30 cellular contexts compared by ENCODE assay signal in genomic region chr12:39124768-39125167, GRCh38.
"Had no signal": no experiment of that assay in that cellular context is flagged by ENCODE, and none has a peak within 500 bp of the region (broad histone marks: within the 10 kb centered on the region; RNA-seq: fewer than 3 reads in every experiment).

No MANE protein-coding gene starts in this region.

- H3K27me3 ChIP-seq: adrenal gland, body of pancreas, colonic mucosa, esophagus muscularis mucosa, foreskin keratinocyte, gastrocnemius medialis had no signal

- H3K4me1 ChIP-seq: body of pancreas, colonic mucosa, esophagus muscularis mucosa, gastrocnemius medialis, heart right ventricle had no signal

- H3K36me3 ChIP-seq: adrenal gland, colonic mucosa, esophagus muscularis mucosa, gastrocnemius medialis, heart right ventricle had no signal

- H3K36me3 Mint-ChIP-seq: activated naive CD4-positive, alpha-beta T cell treated with anti-CD3 and anti-CD28 coated beads, Interleukin-2, amount 50 U/mL, for 24 hours; activated naive CD8-positive, alpha-beta T cell treated with anti-CD3 and anti-CD28 coated beads for 36 hours had no signal

- ATAC-seq: activated CD4-positive, CD25-positive, alpha-beta regulatory T cell treated with anti-CD3 and anti-CD28 coated beads, Interleukin-2, amount 50 U/mL, for 24 hours; activated CD8-positive, alpha-beta T cell treated with anti-CD3 and anti-CD28 coated beads for 36 hours; activated naive CD8-positive, alpha-beta T cell treated with anti-CD3 and anti-CD28 coated beads, Interleukin-2, amount 50 U/mL, for 24 hours; body of pancreas; foreskin keratinocyte; gastrocnemius medialis; heart right ventricle had no signal

- H3K9me3 Mint-ChIP-seq: activated B cell treated with CpG ODN at 0.5 μM for 24 hours; activated naive CD4-positive, alpha-beta T cell treated with anti-CD3 and anti-CD28 coated beads, Interleukin-2, amount 50 U/mL, for 24 hours; activated T-helper 1 cell treated with anti-CD3 and anti-CD28 coated beads, Interleukin-12 subunit alpha, Interleukin-12 subunit beta, Interleukin-2, Interleukin-4 antibody, amounts not matched to agents 30 ng/mL and 10 ng/mL and 1 ng/mL, durations not matched to agents 14 hours and 24 hours and 36 hours; activated T-helper 2 cell treated with anti-CD3 and anti-CD28 coated beads, Interferon-gamma antibody, Interleukin-2, Interleukin-4, amounts not matched to agents 10 μg/mL and 5 μg/mL and 100 μg/mL, durations not matched to agents 14 hours and 24 hours and 36 hours; T-helper 1 cell treated with Interleukin-12 subunit alpha and Interleukin-12 subunit beta and Interleukin-4 antibody, amounts not matched to agents 30 μg/mL and 1 μg/mL, for 36 hours had no signal

- H3K4me1 Mint-ChIP-seq: activated B cell treated with CpG ODN at 0.5 μM for 24 hours; activated naive CD4-positive, alpha-beta T cell treated with anti-CD3 and anti-CD28 coated beads, Interleukin-2, amount 50 U/mL, for 24 hours; activated naive CD8-positive, alpha-beta T cell treated with anti-CD3 and anti-CD28 coated beads for 36 hours; activated naive CD8-positive, alpha-beta T cell treated with anti-CD3 and anti-CD28 coated beads, Interleukin-2, amount 50 U/mL, for 24 hours had no signal

- H3K4me3 ChIP-seq: adrenal gland, body of pancreas, colonic mucosa, esophagus muscularis mucosa, gastrocnemius medialis, heart right ventricle had no signal

- H3K27ac Mint-ChIP-seq: activated B cell treated with CpG ODN at 0.5 μM for 24 hours; activated CD8-positive, alpha-beta T cell treated with anti-CD3 and anti-CD28 coated beads for 36 hours; activated naive CD4-positive, alpha-beta T cell treated with anti-CD3 and anti-CD28 coated beads for 36 hours; activated naive CD4-positive, alpha-beta T cell treated with anti-CD3 and anti-CD28 coated beads, Interleukin-2, amount 50 U/mL, for 24 hours; activated naive CD8-positive, alpha-beta T cell treated with anti-CD3 and anti-CD28 coated beads for 36 hours; activated naive CD8-positive, alpha-beta T cell treated with anti-CD3 and anti-CD28 coated beads, Interleukin-2, amount 50 U/mL, for 24 hours; activated T-helper 1 cell treated with anti-CD3 and anti-CD28 coated beads, Interleukin-12 subunit alpha, Interleukin-12 subunit beta, Interleukin-2, Interleukin-4 antibody, amounts not matched to agents 30 ng/mL and 10 ng/mL and 1 ng/mL, durations not matched to agents 14 hours and 24 hours and 36 hours; activated T-helper 2 cell treated with anti-CD3 and anti-CD28 coated beads, Interferon-gamma antibody, Interleukin-2, Interleukin-4, amounts not matched to agents 10 μg/mL and 5 μg/mL and 100 μg/mL, durations not matched to agents 14 hours and 24 hours and 36 hours; T-helper 1 cell treated with Interleukin-12 subunit alpha and Interleukin-12 subunit beta and Interleukin-4 antibody, amounts not matched to agents 30 μg/mL and 1 μg/mL, for 36 hours had no signal

- DNase-seq: activated B cell treated with CpG ODN at 0.5 μM for 24 hours; activated CD4-positive, alpha-beta T cell treated with anti-CD3 and anti-CD28 coated beads for 48 hours; activated CD4-positive, alpha-beta T cell treated with anti-CD3 and anti-CD28 coated beads, Interleukin-2, amount 50 U/mL, for 1 hour; activated CD4-positive, alpha-beta T cell treated with anti-CD3 and anti-CD28 coated beads, Interleukin-2, amount 50 U/mL, for 48 hours; activated CD8-positive, alpha-beta memory T cell treated with anti-CD3 and anti-CD28 coated beads for 24 hours; activated CD8-positive, alpha-beta T cell treated with anti-CD3 and anti-CD28 coated beads for 36 hours; activated effector memory CD4-positive, alpha-beta T cell treated with anti-CD3 and anti-CD28 coated beads, Interleukin-2, amount 50 U/mL, for 16 hours; activated naive CD4-positive, alpha-beta T cell treated with anti-CD3 and anti-CD28 coated beads for 36 hours; activated naive CD8-positive, alpha-beta T cell treated with anti-CD3 and anti-CD28 coated beads for 36 hours; activated naive CD8-positive, alpha-beta T cell treated with anti-CD3 and anti-CD28 coated beads, Interleukin-2, amount 50 U/mL, for 24 hours; activated T-cell treated with anti-CD3 and anti-CD28 coated beads, Interleukin-2, amount 50 U/mL, for 48 hours; adrenal gland; amygdala; aorta; body of pancreas; central memory CD4-positive, alpha-beta T cell; cerebellar nuclear complex; colonic mucosa; effector CD8-positive, alpha-beta T cell; erythroblast; gastrocnemius medialis; heart right ventricle; T-helper 9 cell had no signal

- H3K27ac ChIP-seq: adrenal gland, body of pancreas, colonic mucosa, esophagus muscularis mucosa, foreskin keratinocyte, gastrocnemius medialis, heart right ventricle had no signal

- H3K4me3 Mint-ChIP-seq: activated B cell treated with CpG ODN at 0.5 μM for 24 hours; activated CD8-positive, alpha-beta T cell treated with anti-CD3 and anti-CD28 coated beads for 36 hours; activated naive CD4-positive, alpha-beta T cell treated with anti-CD3 and anti-CD28 coated beads for 36 hours; activated naive CD4-positive, alpha-beta T cell treated with anti-CD3 and anti-CD28 coated beads, Interleukin-2, amount 50 U/mL, for 24 hours; activated naive CD8-positive, alpha-beta T cell treated with anti-CD3 and anti-CD28 coated beads for 36 hours; activated naive CD8-positive, alpha-beta T cell treated with anti-CD3 and anti-CD28 coated beads, Interleukin-2, amount 50 U/mL, for 24 hours; activated T-helper 1 cell treated with anti-CD3 and anti-CD28 coated beads, Interleukin-12 subunit alpha, Interleukin-12 subunit beta, Interleukin-2, Interleukin-4 antibody, amounts not matched to agents 30 ng/mL and 10 ng/mL and 1 ng/mL, durations not matched to agents 14 hours and 24 hours and 36 hours; T-helper 1 cell treated with Interleukin-12 subunit alpha and Interleukin-12 subunit beta and Interleukin-4 antibody, amounts not matched to agents 30 μg/mL and 1 μg/mL, for 36 hours had no signal

- H3K27me3 Mint-ChIP-seq: activated B cell treated with CpG ODN at 0.5 μM for 24 hours; activated CD8-positive, alpha-beta T cell treated with anti-CD3 and anti-CD28 coated beads for 36 hours; activated naive CD8-positive, alpha-beta T cell treated with anti-CD3 and anti-CD28 coated beads, Interleukin-2, amount 50 U/mL, for 24 hours had no signal

- H3K9me3 ChIP-seq: adrenal gland, body of pancreas, colonic mucosa, gastrocnemius medialis had no signal
